Comparison of ENCODE assay signal across 8 cellular contexts in genomic region chr11:65640483-65641207, GRCh38. TPM values are rescaled to one million over a fixed set of nuclear protein-coding genes. Genes with fewer than 3 reads are reported as not detected.
DNase-seq lines count a peak whose midpoint lies in the region; ATAC-seq and TF ChIP-seq lines count a peak whose summit lies in the region.

No MANE protein-coding gene starts in this region.

- 20% methylated on average over 1 of the region's 33 CpGs for WGBS in right lobe of liver (ENCODE audit: insufficient coverage, low coverage, low lambda C conversion rate, missing lambda C conversion rate)

- H3K36me3 Mint-ChIP-seq in activated naive CD4-positive, alpha-beta T cell treated with anti-CD3 and anti-CD28 coated beads, Interleukin-2, amount 10 ng/mL, durations not matched to agents 7 days and 5 days: peaks cover 54% of the 10 kb centered on the region

- H3K4me3 ChIP-seq in right lobe of liver (peak overlapping the region; percentile 9 to 37 (median 23)), vagina (peak overlapping the region in 1 of 2 donors; percentile 3)

- peak overlapping the region; percentile 88 for H3K4me3 Mint-ChIP-seq in activated naive CD4-positive, alpha-beta T cell treated with anti-CD3 and anti-CD28 coated beads, Interleukin-2, amount 10 ng/mL, durations not matched to agents 7 days and 5 days

- no peaks in the 10 kb centered on the region for H3K27me3 ChIP-seq in right lobe of liver
- H3K27me3 ChIP-seq in vagina: no peaks in the 10 kb centered on the region

- H3K27ac ChIP-seq in right lobe of liver (peak overlapping the region; percentile 56 to 85 (median 77)), vagina (peak overlapping the region; percentile 54)

- CTCF ChIA-PET in activated naive CD4-positive, alpha-beta T cell treated with anti-CD3 and anti-CD28 coated beads, Interleukin-2, amount 10 ng/mL, durations not matched to agents 7 days and 5 days (lab: Charles Lee): interaction anchor here (0.9 to 4.2 kb wide), 4 partner anchors 15 to 139 kb away, joined by 3 to 21 read pairs (median 4); no protein-coding TSS in a partner anchor

- intact Hi-C loops in right lobe of liver (cut with DNase I): no loop called here
- intact Hi-C loops in vagina (cut with DNase I): no loop called here

- H3K4me1 ChIP-seq in right lobe of liver (peaks cover 0 to 21% (median 7%) of the 10 kb centered on the region in 4 donors), vagina (peaks cover 50% of the 10 kb centered on the region)

- TF ChIP-seq CTCF in right lobe of liver (IDR thresholded peaks at IDR 0.05) (no peak), vagina (IDR thresholded peaks at IDR 0.05) (no peak)

- H3K36me3 ChIP-seq in right lobe of liver (peaks cover 0 to 9% (median 1%) of the 10 kb centered on the region in 4 donors), vagina (peaks cover 0 to 26% of the 10 kb centered on the region in 2 donors)

- peak overlapping the region; percentile 94 for H3K27ac Mint-ChIP-seq in activated naive CD4-positive, alpha-beta T cell treated with anti-CD3 and anti-CD28 coated beads, Interleukin-2, amount 10 ng/mL, durations not matched to agents 7 days and 5 days

- H3K27me3 Mint-ChIP-seq in activated naive CD4-positive, alpha-beta T cell treated with anti-CD3 and anti-CD28 coated beads, Interleukin-2, amount 10 ng/mL, durations not matched to agents 7 days and 5 days: no peaks in the 10 kb centered on the region

- H3K4me1 Mint-ChIP-seq in activated naive CD4-positive, alpha-beta T cell treated with anti-CD3 and anti-CD28 coated beads, Interleukin-2, amount 10 ng/mL, durations not matched to agents 7 days and 5 days: peaks cover 64% of the 10 kb centered on the region

- no peaks in the 10 kb centered on the region for H3K9me3 Mint-ChIP-seq in activated naive CD4-positive, alpha-beta T cell treated with anti-CD3 and anti-CD28 coated beads, Interleukin-2, amount 10 ng/mL, durations not matched to agents 7 days and 5 days

- ATAC-seq in right lobe of liver (peak; percentile 1 to 15 (median 4)), left lobe of liver (no peak)

- TF ChIP-seq POLR2A in right lobe of liver (IDR thresholded peaks at IDR 0.05) (no peak), vagina (IDR thresholded peaks at IDR 0.05) (no peak)

- peak; percentile 46 for DNase-seq in stimulated activated CD4-positive, alpha-beta T cell treated with anti-CD3 and anti-CD28 coated beads, Interleukin-15, amount 100 ng/mL, for 24 hours
- DNase-seq in stimulated activated CD4-positive, alpha-beta T cell treated with anti-CD3 and anti-CD28 coated beads, Interleukin-12 subunit alpha, Interleukin-12 subunit beta, amount 100 ng/mL, for 4 hours: no peak
- peak; percentile 70 for DNase-seq in activated naive CD4-positive, alpha-beta T cell treated with anti-CD3 and anti-CD28 coated beads, Interleukin-2, amount 10 ng/mL, durations not matched to agents 7 days and 5 days
- DNase-seq in right lobe of liver (peak in 2 of 3 donors; percentile 66 to 76), vagina (ENCODE audit: extremely low spot score in 2 of 2) (no peak), NCI-H748 (lab: John Stamatoyannopoulos, UW; ENCODE audit: unreplicated experiment) (no peak), left lobe of liver (ENCODE audit: low spot score) (no peak), NCI-H187 (lab: John Stamatoyannopoulos, UW) (no peak)

- H3K9me3 ChIP-seq in right lobe of liver (no peaks in the 10 kb centered on the region), vagina (no peaks in the 10 kb centered on the region)

RNA-seq across cellular contexts. Expression of gene SIPA1, which starts 2.7 kb away (rescaled TPM):
- total RNA-seq in right lobe of liver: 10 to 100 TPM; 21.1 to 34.1 (median 25.3) TPM
- 63.3 TPM for total RNA-seq in vagina
- 29.5 TPM for total RNA-seq in left lobe of liver

RNA-seq across cellular contexts. Expression of gene RELA, which starts 22.1 kb away (rescaled TPM):
- total RNA-seq in right lobe of liver (10 to 100 TPM; 27.8 to 51.1 (median 41.9) TPM), vagina (59.2 TPM), left lobe of liver (34.3 TPM)

RNA-seq across cellular contexts. Expression of gene PCNX3, which starts 25.1 kb away (rescaled TPM):
- total RNA-seq in right lobe of liver: 10 to 100 TPM; 11.2 to 32.9 (median 12.4) TPM
- total RNA-seq in vagina: 24.8 TPM
- total RNA-seq in left lobe of liver: 16.8 TPM

RNA-seq across cellular contexts. Expression of gene MAP3K11, which starts 26.6 kb away (rescaled TPM):
- 10 to 100 TPM; 48.3 to 67.1 (median 60.9) TPM for total RNA-seq in right lobe of liver
- total RNA-seq in vagina: 38.1 TPM
- 85.4 TPM for total RNA-seq in left lobe of liver

RNA-seq across cellular contexts. Expression of gene KCNK7, which starts 45.0 kb away (rescaled TPM):
- total RNA-seq in right lobe of liver (under 1 TPM in 1 of 6 experiments, not detected in 5; 0.31 TPM), vagina (12.0 TPM), left lobe of liver (not detected)

Comparison
In these comparisons a context has a peak if more than half of its experiments do, and no peak if none do; other contexts are left out.
1. DNase-seq: peak in stimulated activated CD4-positive, alpha-beta T cell treated with anti-CD3 and anti-CD28 coated beads, Interleukin-15, amount 100 ng/mL, for 24 hours (single experiment), activated naive CD4-positive, alpha-beta T cell treated with anti-CD3 and anti-CD28 coated beads, Interleukin-2, amount 10 ng/mL, durations not matched to agents 7 days and 5 days (single experiment) and right lobe of liver (2 of 3); none in stimulated activated CD4-positive, alpha-beta T cell treated with anti-CD3 and anti-CD28 coated beads, Interleukin-12 subunit alpha, Interleukin-12 subunit beta, amount 100 ng/mL, for 4 hours (single experiment), vagina (0 of 2), NCI-H748 (single experiment), left lobe of liver (single experiment) and NCI-H187 (0 of 2).